ENCODE assay signal across 7 cellular contexts in the genomic region with DNA sequence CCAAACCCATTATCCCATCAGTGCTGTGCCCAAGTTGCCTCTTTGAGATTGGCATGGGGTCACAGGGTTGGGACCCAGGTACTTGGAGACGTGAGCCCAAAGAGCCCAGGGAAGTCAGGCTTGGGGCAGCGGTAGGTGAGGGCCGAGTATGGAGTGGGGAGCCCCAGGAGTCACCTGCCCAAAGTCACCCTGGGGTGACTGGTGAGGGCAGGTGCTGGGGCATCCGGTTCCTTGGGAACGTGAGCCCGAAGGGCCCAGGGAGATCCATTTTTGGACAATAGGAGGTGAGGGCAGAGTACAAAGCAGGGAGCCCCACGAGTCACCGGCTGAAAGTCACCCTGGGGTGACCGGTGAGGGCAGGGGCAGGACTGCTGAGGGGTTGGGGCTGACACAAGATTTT. TPM values are rescaled to one million over a fixed set of nuclear protein-coding genes. Genes with fewer than 3 reads are reported as not detected.
"Had no signal": no experiment of that assay in that cellular context is flagged by ENCODE, and none has a peak within 500 bp of the region (broad histone marks: within the 10 kb centered on the region; RNA-seq: fewer than 3 reads in every experiment).

No MANE protein-coding gene starts in this region.

RNA-seq across cellular contexts. Expression of a gene that starts 0.5 kb away (rescaled TPM):
- total RNA-seq: LHCN-M2, MCF 10A, NCI-H460, PC-3, Peyer's patch, Right ventricle myocardium superior, SJSA1 had no signal

RNA-seq across cellular contexts. Expression of a gene that starts 37.8 kb away (rescaled TPM):
- total RNA-seq: LHCN-M2, MCF 10A had no signal
